1 cellular context compared by ENCODE assay signal in genomic region chr19:49580264-49581006, GRCh38.
TF ChIP-seq lines count a peak whose summit lies in the region.

A gene with protein sequence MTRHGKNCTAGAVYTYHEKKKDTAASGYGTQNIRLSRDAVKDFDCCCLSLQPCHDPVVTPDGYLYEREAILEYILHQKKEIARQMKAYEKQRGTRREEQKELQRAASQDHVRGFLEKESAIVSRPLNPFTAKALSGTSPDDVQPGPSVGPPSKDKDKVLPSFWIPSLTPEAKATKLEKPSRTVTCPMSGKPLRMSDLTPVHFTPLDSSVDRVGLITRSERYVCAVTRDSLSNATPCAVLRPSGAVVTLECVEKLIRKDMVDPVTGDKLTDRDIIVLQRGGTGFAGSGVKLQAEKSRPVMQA (minus strand): TSS chr19:49580556. CDS start chr19:49560691, 19,865 bp downstream.

TF ChIP-seq in HepG2, 621 proteins besides CTCF, POLR2A, EP300 and RAD21 (continued from another document and continues in another):
- TF ChIP-seq, protein P1, sequence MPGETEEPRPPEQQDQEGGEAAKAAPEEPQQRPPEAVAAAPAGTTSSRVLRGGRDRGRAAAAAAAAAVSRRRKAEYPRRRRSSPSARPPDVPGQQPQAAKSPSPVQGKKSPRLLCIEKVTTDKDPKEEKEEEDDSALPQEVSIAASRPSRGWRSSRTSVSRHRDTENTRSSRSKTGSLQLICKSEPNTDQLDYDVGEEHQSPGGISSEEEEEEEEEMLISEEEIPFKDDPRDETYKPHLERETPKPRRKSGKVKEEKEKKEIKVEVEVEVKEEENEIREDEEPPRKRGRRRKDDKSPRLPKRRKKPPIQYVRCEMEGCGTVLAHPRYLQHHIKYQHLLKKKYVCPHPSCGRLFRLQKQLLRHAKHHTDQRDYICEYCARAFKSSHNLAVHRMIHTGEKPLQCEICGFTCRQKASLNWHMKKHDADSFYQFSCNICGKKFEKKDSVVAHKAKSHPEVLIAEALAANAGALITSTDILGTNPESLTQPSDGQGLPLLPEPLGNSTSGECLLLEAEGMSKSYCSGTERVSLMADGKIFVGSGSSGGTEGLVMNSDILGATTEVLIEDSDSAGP (CRISPR knock-in tag; IDR thresholded peaks at IDR 0.05; ENCODE audit: borderline replicate concordance): peak; percentile 75
- TF ChIP-seq, protein P2, sequence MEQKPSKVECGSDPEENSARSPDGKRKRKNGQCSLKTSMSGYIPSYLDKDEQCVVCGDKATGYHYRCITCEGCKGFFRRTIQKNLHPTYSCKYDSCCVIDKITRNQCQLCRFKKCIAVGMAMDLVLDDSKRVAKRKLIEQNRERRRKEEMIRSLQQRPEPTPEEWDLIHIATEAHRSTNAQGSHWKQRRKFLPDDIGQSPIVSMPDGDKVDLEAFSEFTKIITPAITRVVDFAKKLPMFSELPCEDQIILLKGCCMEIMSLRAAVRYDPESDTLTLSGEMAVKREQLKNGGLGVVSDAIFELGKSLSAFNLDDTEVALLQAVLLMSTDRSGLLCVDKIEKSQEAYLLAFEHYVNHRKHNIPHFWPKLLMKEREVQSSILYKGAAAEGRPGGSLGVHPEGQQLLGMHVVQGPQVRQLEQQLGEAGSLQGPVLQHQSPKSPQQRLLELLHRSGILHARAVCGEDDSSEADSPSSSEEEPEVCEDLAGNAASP (CRISPR knock-in tag; IDR thresholded peaks at IDR 0.05; ENCODE audit: borderline replicate concordance): peak; percentile 75
- TF ChIP-seq GPN1 (CRISPR knock-in tag; IDR thresholded peaks at IDR 0.05; ENCODE audit: borderline replicate concordance) (no peak), TAF1 (CRISPR knock-in tag; IDR thresholded peaks at IDR 0.05) (peak; percentile 90), ZNF572 (CRISPR knock-in tag; IDR thresholded peaks at IDR 0.05) (no peak), KDM5A (IDR thresholded peaks at IDR 0.05; ENCODE audit: borderline replicate concordance, low read length) (peak; percentile 90), SMAD1 (CRISPR knock-in tag; IDR thresholded peaks at IDR 0.05; ENCODE audit: borderline replicate concordance, low read depth) (no peak), HES4 (CRISPR knock-in tag; IDR thresholded peaks at IDR 0.05; ENCODE audit: borderline replicate concordance) (no peak), ZNF598 (CRISPR knock-in tag; IDR thresholded peaks at IDR 0.05; ENCODE audit: borderline replicate concordance) (no peak), ZNF160 (CRISPR knock-in tag; IDR thresholded peaks at IDR 0.05) (no peak), PHF8 (CRISPR knock-in tag; IDR thresholded peaks at IDR 0.05) (peak; percentile 82), ZNF180 (CRISPR knock-in tag; IDR thresholded peaks at IDR 0.05; ENCODE audit: borderline replicate concordance, low read depth) (no peak), ZNF350 (CRISPR knock-in tag; IDR thresholded peaks at IDR 0.05; ENCODE audit: borderline replicate concordance, low read depth) (peak; percentile 59; the same call in 1 of the 2 replicates), ZNF580 (CRISPR knock-in tag; IDR thresholded peaks at IDR 0.05; ENCODE audit: borderline replicate concordance, low read depth) (peak; percentile 82; the same call in 1 of the 2 replicates), TCF7L2 (IDR thresholded peaks at IDR 0.05; ENCODE audit: low read depth, low read length) (no peak), YEATS4 (CRISPR knock-in tag; IDR thresholded peaks at IDR 0.05; ENCODE audit: borderline replicate concordance) (0 out of 2 replicates have a peak, but pooled peaks have one; percentile 64), RELA (CRISPR knock-in tag; IDR thresholded peaks at IDR 0.05) (0 out of 2 replicates have a peak, but pooled peaks have one; percentile 55), PREB (CRISPR knock-in tag; IDR thresholded peaks at IDR 0.05) (no peak), LRRFIP1 (CRISPR knock-in tag; conservative IDR thresholded peaks at IDR 0.05) (no peak), ZFP36L2 (CRISPR knock-in tag; IDR thresholded peaks at IDR 0.05) (no peak), ZMYM4 (CRISPR knock-in tag; IDR thresholded peaks at IDR 0.05) (peak; percentile 53; the same call in 1 of the 2 replicates), YEATS2 (CRISPR knock-in tag; IDR thresholded peaks at IDR 0.05; ENCODE audit: borderline replicate concordance) (peak; percentile 95)
- TF ChIP-seq, protein P3, sequence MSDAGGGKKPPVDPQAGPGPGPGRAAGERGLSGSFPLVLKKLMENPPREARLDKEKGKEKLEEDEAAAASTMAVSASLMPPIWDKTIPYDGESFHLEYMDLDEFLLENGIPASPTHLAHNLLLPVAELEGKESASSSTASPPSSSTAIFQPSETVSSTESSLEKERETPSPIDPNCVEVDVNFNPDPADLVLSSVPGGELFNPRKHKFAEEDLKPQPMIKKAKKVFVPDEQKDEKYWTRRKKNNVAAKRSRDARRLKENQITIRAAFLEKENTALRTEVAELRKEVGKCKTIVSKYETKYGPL (CRISPR knock-in tag; IDR thresholded peaks at IDR 0.05): no peak
- TF ChIP-seq, protein P4, sequence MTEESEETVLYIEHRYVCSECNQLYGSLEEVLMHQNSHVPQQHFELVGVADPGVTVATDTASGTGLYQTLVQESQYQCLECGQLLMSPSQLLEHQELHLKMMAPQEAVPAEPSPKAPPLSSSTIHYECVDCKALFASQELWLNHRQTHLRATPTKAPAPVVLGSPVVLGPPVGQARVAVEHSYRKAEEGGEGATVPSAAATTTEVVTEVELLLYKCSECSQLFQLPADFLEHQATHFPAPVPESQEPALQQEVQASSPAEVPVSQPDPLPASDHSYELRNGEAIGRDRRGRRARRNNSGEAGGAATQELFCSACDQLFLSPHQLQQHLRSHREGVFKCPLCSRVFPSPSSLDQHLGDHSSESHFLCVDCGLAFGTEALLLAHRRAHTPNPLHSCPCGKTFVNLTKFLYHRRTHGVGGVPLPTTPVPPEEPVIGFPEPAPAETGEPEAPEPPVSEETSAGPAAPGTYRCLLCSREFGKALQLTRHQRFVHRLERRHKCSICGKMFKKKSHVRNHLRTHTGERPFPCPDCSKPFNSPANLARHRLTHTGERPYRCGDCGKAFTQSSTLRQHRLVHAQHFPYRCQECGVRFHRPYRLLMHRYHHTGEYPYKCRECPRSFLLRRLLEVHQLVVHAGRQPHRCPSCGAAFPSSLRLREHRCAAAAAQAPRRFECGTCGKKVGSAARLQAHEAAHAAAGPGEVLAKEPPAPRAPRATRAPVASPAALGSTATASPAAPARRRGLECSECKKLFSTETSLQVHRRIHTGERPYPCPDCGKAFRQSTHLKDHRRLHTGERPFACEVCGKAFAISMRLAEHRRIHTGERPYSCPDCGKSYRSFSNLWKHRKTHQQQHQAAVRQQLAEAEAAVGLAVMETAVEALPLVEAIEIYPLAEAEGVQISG (CRISPR knock-in tag; IDR thresholded peaks at IDR 0.05): peak; percentile 96
- TF ChIP-seq, protein P5, sequence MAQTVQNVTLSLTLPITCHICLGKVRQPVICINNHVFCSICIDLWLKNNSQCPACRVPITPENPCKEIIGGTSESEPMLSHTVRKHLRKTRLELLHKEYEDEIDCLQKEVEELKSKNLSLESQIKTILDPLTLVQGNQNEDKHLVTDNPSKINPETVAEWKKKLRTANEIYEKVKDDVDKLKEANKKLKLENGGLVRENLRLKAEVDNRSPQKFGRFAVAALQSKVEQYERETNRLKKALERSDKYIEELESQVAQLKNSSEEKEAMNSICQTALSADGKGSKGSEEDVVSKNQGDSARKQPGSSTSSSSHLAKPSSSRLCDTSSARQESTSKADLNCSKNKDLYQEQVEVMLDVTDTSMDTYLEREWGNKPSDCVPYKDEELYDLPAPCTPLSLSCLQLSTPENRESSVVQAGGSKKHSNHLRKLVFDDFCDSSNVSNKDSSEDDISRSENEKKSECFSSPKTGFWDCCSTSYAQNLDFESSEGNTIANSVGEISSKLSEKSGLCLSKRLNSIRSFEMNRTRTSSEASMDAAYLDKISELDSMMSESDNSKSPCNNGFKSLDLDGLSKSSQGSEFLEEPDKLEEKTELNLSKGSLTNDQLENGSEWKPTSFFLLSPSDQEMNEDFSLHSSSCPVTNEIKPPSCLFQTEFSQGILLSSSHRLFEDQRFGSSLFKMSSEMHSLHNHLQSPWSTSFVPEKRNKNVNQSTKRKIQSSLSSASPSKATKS (CRISPR knock-in tag; IDR thresholded peaks at IDR 0.05): no peak
- TF ChIP-seq, protein P6, sequence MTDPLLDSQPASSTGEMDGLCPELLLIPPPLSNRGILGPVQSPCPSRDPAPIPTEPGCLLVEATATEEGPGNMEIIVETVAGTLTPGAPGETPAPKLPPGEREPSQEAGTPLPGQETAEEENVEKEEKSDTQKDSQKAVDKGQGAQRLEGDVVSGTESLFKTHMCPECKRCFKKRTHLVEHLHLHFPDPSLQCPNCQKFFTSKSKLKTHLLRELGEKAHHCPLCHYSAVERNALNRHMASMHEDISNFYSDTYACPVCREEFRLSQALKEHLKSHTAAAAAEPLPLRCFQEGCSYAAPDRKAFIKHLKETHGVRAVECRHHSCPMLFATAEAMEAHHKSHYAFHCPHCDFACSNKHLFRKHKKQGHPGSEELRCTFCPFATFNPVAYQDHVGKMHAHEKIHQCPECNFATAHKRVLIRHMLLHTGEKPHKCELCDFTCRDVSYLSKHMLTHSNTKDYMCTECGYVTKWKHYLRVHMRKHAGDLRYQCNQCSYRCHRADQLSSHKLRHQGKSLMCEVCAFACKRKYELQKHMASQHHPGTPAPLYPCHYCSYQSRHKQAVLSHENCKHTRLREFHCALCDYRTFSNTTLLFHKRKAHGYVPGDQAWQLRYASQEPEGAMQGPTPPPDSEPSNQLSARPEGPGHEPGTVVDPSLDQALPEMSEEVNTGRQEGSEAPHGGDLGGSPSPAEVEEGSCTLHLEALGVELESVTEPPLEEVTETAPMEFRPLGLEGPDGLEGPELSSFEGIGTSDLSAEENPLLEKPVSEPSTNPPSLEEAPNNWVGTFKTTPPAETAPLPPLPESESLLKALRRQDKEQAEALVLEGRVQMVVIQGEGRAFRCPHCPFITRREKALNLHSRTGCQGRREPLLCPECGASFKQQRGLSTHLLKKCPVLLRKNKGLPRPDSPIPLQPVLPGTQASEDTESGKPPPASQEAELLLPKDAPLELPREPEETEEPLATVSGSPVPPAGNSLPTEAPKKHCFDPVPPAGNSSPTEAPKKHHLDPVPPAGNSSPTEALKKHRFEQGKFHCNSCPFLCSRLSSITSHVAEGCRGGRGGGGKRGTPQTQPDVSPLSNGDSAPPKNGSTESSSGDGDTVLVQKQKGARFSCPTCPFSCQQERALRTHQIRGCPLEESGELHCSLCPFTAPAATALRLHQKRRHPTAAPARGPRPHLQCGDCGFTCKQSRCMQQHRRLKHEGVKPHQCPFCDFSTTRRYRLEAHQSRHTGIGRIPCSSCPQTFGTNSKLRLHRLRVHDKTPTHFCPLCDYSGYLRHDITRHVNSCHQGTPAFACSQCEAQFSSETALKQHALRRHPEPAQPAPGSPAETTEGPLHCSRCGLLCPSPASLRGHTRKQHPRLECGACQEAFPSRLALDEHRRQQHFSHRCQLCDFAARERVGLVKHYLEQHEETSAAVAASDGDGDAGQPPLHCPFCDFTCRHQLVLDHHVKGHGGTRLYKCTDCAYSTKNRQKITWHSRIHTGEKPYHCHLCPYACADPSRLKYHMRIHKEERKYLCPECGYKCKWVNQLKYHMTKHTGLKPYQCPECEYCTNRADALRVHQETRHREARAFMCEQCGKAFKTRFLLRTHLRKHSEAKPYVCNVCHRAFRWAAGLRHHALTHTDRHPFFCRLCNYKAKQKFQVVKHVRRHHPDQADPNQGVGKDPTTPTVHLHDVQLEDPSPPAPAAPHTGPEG (CRISPR knock-in tag; IDR thresholded peaks at IDR 0.05): peak; percentile 38; the same call in 1 of the 2 replicates
- TF ChIP-seq, protein P7, sequence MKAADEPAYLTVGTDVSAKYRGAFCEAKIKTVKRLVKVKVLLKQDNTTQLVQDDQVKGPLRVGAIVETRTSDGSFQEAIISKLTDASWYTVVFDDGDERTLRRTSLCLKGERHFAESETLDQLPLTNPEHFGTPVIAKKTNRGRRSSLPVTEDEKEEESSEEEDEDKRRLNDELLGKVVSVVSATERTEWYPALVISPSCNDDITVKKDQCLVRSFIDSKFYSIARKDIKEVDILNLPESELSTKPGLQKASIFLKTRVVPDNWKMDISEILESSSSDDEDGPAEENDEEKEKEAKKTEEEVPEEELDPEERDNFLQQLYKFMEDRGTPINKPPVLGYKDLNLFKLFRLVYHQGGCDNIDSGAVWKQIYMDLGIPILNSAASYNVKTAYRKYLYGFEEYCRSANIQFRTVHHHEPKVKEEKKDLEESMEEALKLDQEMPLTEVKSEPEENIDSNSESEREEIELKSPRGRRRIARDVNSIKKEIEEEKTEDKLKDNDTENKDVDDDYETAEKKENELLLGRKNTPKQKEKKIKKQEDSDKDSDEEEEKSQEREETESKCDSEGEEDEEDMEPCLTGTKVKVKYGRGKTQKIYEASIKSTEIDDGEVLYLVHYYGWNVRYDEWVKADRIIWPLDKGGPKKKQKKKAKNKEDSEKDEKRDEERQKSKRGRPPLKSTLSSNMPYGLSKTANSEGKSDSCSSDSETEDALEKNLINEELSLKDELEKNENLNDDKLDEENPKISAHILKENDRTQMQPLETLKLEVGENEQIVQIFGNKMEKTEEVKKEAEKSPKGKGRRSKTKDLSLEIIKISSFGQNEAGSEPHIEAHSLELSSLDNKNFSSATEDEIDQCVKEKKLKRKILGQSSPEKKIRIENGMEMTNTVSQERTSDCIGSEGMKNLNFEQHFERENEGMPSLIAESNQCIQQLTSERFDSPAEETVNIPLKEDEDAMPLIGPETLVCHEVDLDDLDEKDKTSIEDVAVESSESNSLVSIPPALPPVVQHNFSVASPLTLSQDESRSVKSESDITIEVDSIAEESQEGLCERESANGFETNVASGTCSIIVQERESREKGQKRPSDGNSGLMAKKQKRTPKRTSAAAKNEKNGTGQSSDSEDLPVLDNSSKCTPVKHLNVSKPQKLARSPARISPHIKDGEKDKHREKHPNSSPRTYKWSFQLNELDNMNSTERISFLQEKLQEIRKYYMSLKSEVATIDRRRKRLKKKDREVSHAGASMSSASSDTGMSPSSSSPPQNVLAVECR (CRISPR knock-in tag; IDR thresholded peaks at IDR 0.05; ENCODE audit: borderline replicate concordance): peak; percentile 86
